Comparison of ENCODE assay signal across 19 cellular contexts in the genomic region with DNA sequence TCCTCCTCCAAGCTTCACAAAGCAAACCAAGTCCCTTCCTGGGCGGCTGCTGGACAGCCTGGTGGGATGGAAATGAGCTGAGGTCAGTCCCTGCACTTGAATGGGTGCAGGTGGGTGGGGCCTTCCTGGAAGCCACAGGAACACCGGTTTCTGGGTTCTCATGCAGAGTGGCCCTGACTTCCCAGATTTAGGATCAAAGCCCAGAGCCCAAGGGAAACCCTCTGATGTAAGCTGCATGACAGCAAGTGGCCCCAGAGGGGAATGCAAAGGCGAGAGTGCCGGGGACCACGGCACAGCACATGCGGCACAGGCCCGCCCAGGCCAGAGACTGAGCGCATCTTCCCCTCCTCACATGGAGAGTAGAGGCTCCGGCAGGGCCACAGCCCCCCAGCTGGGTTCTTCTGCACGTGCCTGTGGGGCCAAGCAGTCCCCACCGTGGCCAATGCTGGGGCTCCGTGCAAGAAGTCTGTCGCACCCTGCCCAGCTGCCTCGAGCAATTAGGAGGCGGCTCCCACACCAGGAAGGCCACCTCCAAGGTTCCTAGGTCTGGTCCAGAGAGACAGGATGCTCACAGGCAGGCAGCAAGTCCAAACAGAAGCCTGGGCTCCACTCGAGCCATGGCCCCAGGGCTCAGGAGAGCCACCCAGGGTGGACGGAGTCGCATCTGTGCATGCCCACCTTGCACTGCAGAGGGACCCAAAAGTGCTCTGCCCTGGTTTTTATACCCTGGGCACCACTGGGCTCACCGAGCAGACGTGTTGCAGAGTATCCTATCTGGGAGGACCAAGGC.
DNase-seq lines count a peak whose midpoint lies in the region; ATAC-seq, FAIRE-seq and TF ChIP-seq lines count a peak whose summit lies in the region.
"Had no signal": no experiment of that assay in that cellular context is flagged by ENCODE, and none has a peak within 500 bp of the region (broad histone marks: within the 10 kb centered on the region; RNA-seq: fewer than 3 reads in every experiment).

No MANE protein-coding gene starts in this region.

- H3K27ac Mint-ChIP-seq in progenitor cell of endocrine pancreas, result peak overlapping the region; percentile 38
- H3K27ac Mint-ChIP-seq: activated T-cell treated with anti-CD3 and anti-CD28 coated beads, Interleukin-2, amount 50 U/mL, for 72 hours had no signal

- ATAC-seq in Right ventricle myocardium superior (ENCODE audit: poor library complexity), result peak; percentile 8
- ATAC-seq in heart right ventricle, result peak in 7 of 8 donors; percentile 14 to 62 (median 42)
- ATAC-seq in HG02798 (IDR thresholded peaks at IDR 0.05; ENCODE audit: poor library complexity, unreplicated experiment), result no peak
- no peak for ATAC-seq in stimulated activated naive CD8-positive, alpha-beta T cell treated with anti-CD3 and anti-CD28 coated beads, Interleukin-15, Interleukin-2, amounts not matched to agents 100 U/mL and 50 U/mL, for 24 hours
- ATAC-seq: activated T-cell treated with anti-CD3 and anti-CD28 coated beads, Interleukin-2, amount 50 U/mL, for 72 hours had no signal

- TF ChIP-seq CTCF in right atrium auricular region (IDR thresholded peaks at IDR 0.05), result no peak
- no peak for TF ChIP-seq CTCF in heart right ventricle (IDR thresholded peaks at IDR 0.05)
- TF ChIP-seq CTCF in progenitor cell of endocrine pancreas (IDR thresholded peaks at IDR 0.05; ENCODE audit: unreplicated experiment), result no peak
- TF ChIP-seq CTCF in D721Med (IDR thresholded peaks at IDR 0.05; ENCODE audit: insufficient read depth, missing control alignments), result no peak

- intact Hi-C loops in Right ventricle myocardium superior (cut with DNase I), result no loop called here
- intact Hi-C loops in heart right ventricle (cut with DNase I), result no loop called here

- H3K36me3 Mint-ChIP-seq in progenitor cell of endocrine pancreas (ENCODE audit: insufficient read depth), result no peaks in the 10 kb centered on the region
- H3K36me3 Mint-ChIP-seq: CD8-positive, alpha-beta memory T cell had no signal

- H3K4me3 ChIP-seq in right atrium auricular region (no peak overlapping the region), heart right ventricle (no peak overlapping the region)
- H3K4me3 ChIP-seq: Peyer's patch had no signal

- 71 to 80% methylated on average over 20 of the region's 20 CpGs for WGBS in heart right ventricle, 2 donors

- H3K9me3 ChIP-seq in right atrium auricular region (no peaks in the 10 kb centered on the region), heart right ventricle (no peaks in the 10 kb centered on the region)
- H3K9me3 ChIP-seq: Peyer's patch had no signal

- H3K27me3 ChIP-seq in right atrium auricular region, result no peaks in the 10 kb centered on the region
- H3K27me3 ChIP-seq in heart right ventricle, result no peaks in the 10 kb centered on the region
- H3K27me3 ChIP-seq: Peyer's patch had no signal

- H3K4me1 Mint-ChIP-seq in progenitor cell of endocrine pancreas (ENCODE audit: low read depth), result peaks cover 12% of the 10 kb centered on the region
- H3K4me1 Mint-ChIP-seq: CD8-positive, alpha-beta memory T cell had no signal

- no peak overlapping the region for H3K27ac ChIP-seq in right atrium auricular region
- H3K27ac ChIP-seq in heart right ventricle, result peak overlapping the region in 5 of 10 donors; percentile 12 to 45 (median 32)
- H3K27ac ChIP-seq: HL-60, KMS-11, Peyer's patch had no signal

- H3K4me1 ChIP-seq in right atrium auricular region (peaks cover 0 to 27% of the 10 kb centered on the region in 2 donors), heart right ventricle (peaks cover 6 to 41% (median 19%) of the 10 kb centered on the region in 9 donors)

- no peak for FAIRE-seq in D721Med (lab: Jason Lieb, UNC)
- FAIRE-seq: GM19239 had no signal

- peak; percentile 38 for DNase-seq in Right ventricle myocardium superior
- DNase-seq in right atrium auricular region (ENCODE audit: low spot score), result no peak
- no peak for DNase-seq in heart right ventricle
- no peak for DNase-seq in progenitor cell of endocrine pancreas (ENCODE audit: low spot score, unreplicated experiment)
- no peak for DNase-seq in D721Med (ENCODE audit: insufficient read length, low spot score)
- DNase-seq in stimulated activated naive CD8-positive, alpha-beta T cell treated with anti-CD3 and anti-CD28 coated beads, Interleukin-15, Interleukin-2, amounts not matched to agents 100 U/mL and 50 U/mL, for 24 hours, result no peak
- no peak for DNase-seq in NCI-H1694 (lab: John Stamatoyannopoulos, UW)
- DNase-seq: activated CD4-positive, alpha-beta T cell treated with anti-CD3 and anti-CD28 coated beads, Interleukin-2, amount 50 U/mL, for 4 hours; activated T-cell treated with anti-CD3 and anti-CD28 coated beads, Interleukin-2, amount 50 U/mL, for 72 hours; CD8-positive, alpha-beta memory T cell; NCI-H1092; NCI-H2171; NCI-H82 had no signal

- no peaks in the 10 kb centered on the region for H3K9me3 Mint-ChIP-seq in progenitor cell of endocrine pancreas (ENCODE audit: low read depth)
- H3K9me3 Mint-ChIP-seq: activated T-cell treated with anti-CD3 and anti-CD28 coated beads, Interleukin-2, amount 50 U/mL, for 72 hours; neural crest cell had no signal

- H3K36me3 ChIP-seq in right atrium auricular region (no peaks in the 10 kb centered on the region), heart right ventricle (no peaks in the 10 kb centered on the region)
- H3K36me3 ChIP-seq: Peyer's patch had no signal

- peaks cover 5% of the 10 kb centered on the region for H3K27me3 Mint-ChIP-seq in progenitor cell of endocrine pancreas

- no peak overlapping the region for H3K4me3 Mint-ChIP-seq in progenitor cell of endocrine pancreas (ENCODE audit: low read depth)
- H3K4me3 Mint-ChIP-seq: activated T-cell treated with anti-CD3 and anti-CD28 coated beads, Interleukin-2, amount 50 U/mL, for 72 hours; CD8-positive, alpha-beta memory T cell; neural crest cell had no signal

Comparison
In these comparisons a context has a peak if more than half of its experiments do, and no peak if none do; other contexts are left out.
1. ATAC-seq: peak in Right ventricle myocardium superior (single experiment) and heart right ventricle (7 of 8); none in HG02798 (single experiment) and stimulated activated naive CD8-positive, alpha-beta T cell treated with anti-CD3 and anti-CD28 coated beads, Interleukin-15, Interleukin-2, amounts not matched to agents 100 U/mL and 50 U/mL, for 24 hours (single experiment).